ENCODE assay signal across 8 cellular contexts in genomic region chr1:160675641-160676410, GRCh38. TPM values are rescaled to one million over a fixed set of nuclear protein-coding genes. Genes with fewer than 3 reads are reported as not detected.
A peak's percentile ranks its signal among the peaks of the same experiment; 100 is the strongest.
DNase-seq lines count a peak whose midpoint lies in the region; ATAC-seq and TF ChIP-seq lines count a peak whose summit lies in the region.

No MANE protein-coding gene starts in this region.

- peak overlapping the region; percentile 73 for H3K27ac Mint-ChIP-seq in activated CD8-positive, alpha-beta T cell treated with anti-CD3 and anti-CD28 coated beads for 36 hours

- no peak overlapping the region for H4K5ac ChIP-seq in mesendoderm (ENCODE audit: low read length)

- no peak overlapping the region for H3K4me3 ChIP-seq in mesendoderm (ENCODE audit: low read length)

- DNase-seq in NCI-H2171 treated with DMSO at 0.1 percent for 48 hours (lab: John Stamatoyannopoulos, UW): peak; percentile 40
- no peak for DNase-seq in NCI-H2171 (lab: John Stamatoyannopoulos, UW)
- DNase-seq in NCI-H526 treated with DMSO at 0.1 percent for 48 hours (lab: John Stamatoyannopoulos, UW): peak; percentile 45
- peak; percentile 88 for DNase-seq in activated CD8-positive, alpha-beta T cell treated with anti-CD3 and anti-CD28 coated beads for 36 hours
- peak; percentile 35 for DNase-seq in effector CD8-positive, alpha-beta T cell (lab: John Stamatoyannopoulos, UW)
- peak; percentile 95 for DNase-seq in mesendoderm
- DNase-seq in stimulated activated CD8-positive, alpha-beta memory T cell treated with anti-CD3 and anti-CD28 coated beads, Interleukin-4, amount 100 ng/mL, for 4 hours (ENCODE audit: low read depth in 2 of 2, low spot score in 1 of 2): peak; percentile 40 to 57

- intact Hi-C loops in activated CD8-positive, alpha-beta T cell treated with anti-CD3 and anti-CD28 coated beads for 36 hours (cut with micrococcal nuclease): no loop called here

- POLR2A ChIA-PET in activated CD8-positive, alpha-beta T cell treated with anti-CD3 and anti-CD28 coated beads for 36 hours (lab: Charles Lee): interaction anchor here (0.6 to 3.4 kb wide), 16 partner anchors 10 to 168 kb away, joined by 3 to 19 read pairs (median 3); partner anchors contain the start of genes CD48 and SLAMF1

- H3K9ac ChIP-seq in mesendoderm (ENCODE audit: low read length): peak overlapping the region; percentile 30

- peak overlapping the region; percentile 31 for H2AK5ac ChIP-seq in mesendoderm (ENCODE audit: low read length)

- H3K27me3 ChIP-seq in mesendoderm (ENCODE audit: insufficient read depth, low read length, poor library complexity): no peaks in the 10 kb centered on the region

- H3K27me3 Mint-ChIP-seq in activated CD8-positive, alpha-beta T cell treated with anti-CD3 and anti-CD28 coated beads for 36 hours: no peaks in the 10 kb centered on the region

- no CpG with 5 or more reads among the region's 6 CpGs for WGBS in mesendoderm (ENCODE audit: extremely low coverage, insufficient coverage, low lambda C conversion rate)

- CTCF ChIA-PET in activated CD8-positive, alpha-beta T cell treated with anti-CD3 and anti-CD28 coated beads for 36 hours (lab: Charles Lee): interaction anchor here (0.6 to 5.0 kb wide), 53 partner anchors 7 to 314 kb away, joined by 3 to 42 read pairs (median 4); partner anchors contain the start of genes CD48 and SLAMF1

- peaks cover 30% of the 10 kb centered on the region for H3K4me1 Mint-ChIP-seq in activated CD8-positive, alpha-beta T cell treated with anti-CD3 and anti-CD28 coated beads for 36 hours (ENCODE audit: low read depth)

- H3K79me2 ChIP-seq in mesendoderm (ENCODE audit: control insufficient read depth, insufficient read depth, low read length): no peaks in the 10 kb centered on the region

- no peaks in the 10 kb centered on the region for H3K79me1 ChIP-seq in mesendoderm (ENCODE audit: low read length)

- TF ChIP-seq CTCF in activated CD8-positive, alpha-beta T cell treated with anti-CD3 and anti-CD28 coated beads for 36 hours (IDR thresholded peaks at IDR 0.05): peak; percentile 73

- peak overlapping the region; percentile 98 for H3K4ac ChIP-seq in mesendoderm (ENCODE audit: low read depth, low read length)

- no peaks in the 10 kb centered on the region for H3K36me3 ChIP-seq in mesendoderm (ENCODE audit: control insufficient read depth, insufficient read depth, low read length)

- H3K36me3 Mint-ChIP-seq in activated CD8-positive, alpha-beta T cell treated with anti-CD3 and anti-CD28 coated beads for 36 hours (ENCODE audit: low read depth): peaks cover 38% of the 10 kb centered on the region

- peak overlapping the region; percentile 84 for H3K56ac ChIP-seq in mesendoderm (ENCODE audit: low read length)

- H3K4me2 ChIP-seq in mesendoderm (ENCODE audit: low read length): no peak overlapping the region

- no peak overlapping the region for H3K4me3 Mint-ChIP-seq in activated CD8-positive, alpha-beta T cell treated with anti-CD3 and anti-CD28 coated beads for 36 hours

- H2BK120ac ChIP-seq in mesendoderm (ENCODE audit: low read depth, low read length): peak overlapping the region; percentile 94

- peak overlapping the region; percentile 98 for H3K18ac ChIP-seq in mesendoderm (ENCODE audit: low read length)

- H4K8ac ChIP-seq in mesendoderm (ENCODE audit: low read depth, low read length): no peak overlapping the region

- no peaks in the 10 kb centered on the region for H3K9me3 Mint-ChIP-seq in activated CD8-positive, alpha-beta T cell treated with anti-CD3 and anti-CD28 coated beads for 36 hours

- H3K4me1 ChIP-seq in mesendoderm (ENCODE audit: control insufficient read depth, low read depth, low read length): peaks cover 6% of the 10 kb centered on the region

- H2BK5ac ChIP-seq in mesendoderm (ENCODE audit: low read length): peak overlapping the region; percentile 97

- ATAC-seq in HG02981 (IDR thresholded peaks at IDR 0.05; ENCODE audit: unreplicated experiment): peak; percentile 52
- ATAC-seq in activated CD8-positive, alpha-beta T cell treated with anti-CD3 and anti-CD28 coated beads for 36 hours: peak; percentile 85

- no peak overlapping the region for H2BK15ac ChIP-seq in mesendoderm (replicated peaks; ENCODE audit: low read depth)

- H3K27ac ChIP-seq in mesendoderm (ENCODE audit: low read depth, low read length): peak overlapping the region; percentile 84

- H3K23ac ChIP-seq in mesendoderm (ENCODE audit: low read length): no peak overlapping the region

RNA-seq across cellular contexts. Expression of gene SLAMF1, which starts 29.0 kb away (rescaled TPM):
- 10 to 100 TPM; 65.9 to 67.8 TPM for total RNA-seq in activated CD8-positive, alpha-beta T cell treated with anti-CD3 and anti-CD28 coated beads for 36 hours
- polyA plus RNA-seq in mesendoderm (2013, experiment 1 of 2): 0.10 TPM
- polyA plus RNA-seq in mesendoderm (2013, experiment 2 of 2): 0.11 TPM

RNA-seq across cellular contexts. Expression of gene CD48, which starts 35.8 kb away (rescaled TPM):
- 100 to 1,000 TPM; 379 to 388 TPM for total RNA-seq in activated CD8-positive, alpha-beta T cell treated with anti-CD3 and anti-CD28 coated beads for 36 hours
- polyA plus RNA-seq in mesendoderm (2013, experiment 1 of 2): 2.5 TPM
- 2.7 TPM for polyA plus RNA-seq in mesendoderm (2013, experiment 2 of 2)
